ENCODE assay signal across 2 cellular contexts in genomic region chr3:120661963-120662347, GRCh38.
TF ChIP-seq lines count a peak whose summit lies in the region.

No MANE protein-coding gene starts in this region.

TF ChIP-seq in A549, 52 proteins besides CTCF, POLR2A, EP300 and RAD21 (continued from another document):
- TF ChIP-seq, protein P1, sequence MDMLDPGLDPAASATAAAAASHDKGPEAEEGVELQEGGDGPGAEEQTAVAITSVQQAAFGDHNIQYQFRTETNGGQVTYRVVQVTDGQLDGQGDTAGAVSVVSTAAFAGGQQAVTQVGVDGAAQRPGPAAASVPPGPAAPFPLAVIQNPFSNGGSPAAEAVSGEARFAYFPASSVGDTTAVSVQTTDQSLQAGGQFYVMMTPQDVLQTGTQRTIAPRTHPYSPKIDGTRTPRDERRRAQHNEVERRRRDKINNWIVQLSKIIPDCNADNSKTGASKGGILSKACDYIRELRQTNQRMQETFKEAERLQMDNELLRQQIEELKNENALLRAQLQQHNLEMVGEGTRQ (IDR thresholded peaks at IDR 0.05): no peak
- TF ChIP-seq FOXS1 (CRISPR knock-in tag; IDR thresholded peaks at IDR 0.05): no peak
- no peak for TF ChIP-seq PHF8 (IDR thresholded peaks at IDR 0.05; ENCODE audit: borderline replicate concordance, low read depth)
- TF ChIP-seq FOSB (CRISPR knock-in tag; IDR thresholded peaks at IDR 0.05): no peak
- TF ChIP-seq KDM1A (IDR thresholded peaks at IDR 0.05; ENCODE audit: low read depth): no peak
- no peak for TF ChIP-seq HES2 (IDR thresholded peaks at IDR 0.05)
- no peak for TF ChIP-seq RNF2 (IDR thresholded peaks at IDR 0.05; ENCODE audit: borderline replicate concordance, low read depth)
- TF ChIP-seq, protein P2, sequence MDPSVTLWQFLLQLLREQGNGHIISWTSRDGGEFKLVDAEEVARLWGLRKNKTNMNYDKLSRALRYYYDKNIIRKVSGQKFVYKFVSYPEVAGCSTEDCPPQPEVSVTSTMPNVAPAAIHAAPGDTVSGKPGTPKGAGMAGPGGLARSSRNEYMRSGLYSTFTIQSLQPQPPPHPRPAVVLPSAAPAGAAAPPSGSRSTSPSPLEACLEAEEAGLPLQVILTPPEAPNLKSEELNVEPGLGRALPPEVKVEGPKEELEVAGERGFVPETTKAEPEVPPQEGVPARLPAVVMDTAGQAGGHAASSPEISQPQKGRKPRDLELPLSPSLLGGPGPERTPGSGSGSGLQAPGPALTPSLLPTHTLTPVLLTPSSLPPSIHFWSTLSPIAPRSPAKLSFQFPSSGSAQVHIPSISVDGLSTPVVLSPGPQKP (IDR thresholded peaks at IDR 0.05; ENCODE audit: low read depth, low read length): no peak
- no peak for TF ChIP-seq EHMT2 (IDR thresholded peaks at IDR 0.05; ENCODE audit: low read depth)
- TF ChIP-seq MAZ (IDR thresholded peaks at IDR 0.05; ENCODE audit: borderline replicate concordance, low read depth, low read length): no peak
- no peak for TF ChIP-seq HOXB5 (CRISPR knock-in tag; IDR thresholded peaks at IDR 0.05)
- TF ChIP-seq, protein P3, sequence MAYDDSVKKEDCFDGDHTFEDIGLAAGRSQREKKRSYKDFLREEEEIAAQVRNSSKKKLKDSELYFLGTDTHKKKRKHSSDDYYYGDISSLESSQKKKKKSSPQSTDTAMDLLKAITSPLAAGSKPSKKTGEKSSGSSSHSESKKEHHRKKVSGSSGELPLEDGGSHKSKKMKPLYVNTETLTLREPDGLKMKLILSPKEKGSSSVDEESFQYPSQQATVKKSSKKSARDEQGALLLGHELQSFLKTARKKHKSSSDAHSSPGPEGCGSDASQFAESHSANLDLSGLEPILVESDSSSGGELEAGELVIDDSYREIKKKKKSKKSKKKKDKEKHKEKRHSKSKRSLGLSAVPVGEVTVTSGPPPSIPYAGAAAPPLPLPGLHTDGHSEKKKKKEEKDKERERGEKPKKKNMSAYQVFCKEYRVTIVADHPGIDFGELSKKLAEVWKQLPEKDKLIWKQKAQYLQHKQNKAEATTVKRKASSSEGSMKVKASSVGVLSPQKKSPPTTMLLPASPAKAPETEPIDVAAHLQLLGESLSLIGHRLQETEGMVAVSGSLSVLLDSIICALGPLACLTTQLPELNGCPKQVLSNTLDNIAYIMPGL (CRISPR knock-in tag; IDR thresholded peaks at IDR 0.05; ENCODE audit: borderline replicate concordance): no peak
- no peak for TF ChIP-seq TP53 (CRISPR knock-in tag; IDR thresholded peaks at IDR 0.05)
- no peak for TF ChIP-seq CHD2 (IDR thresholded peaks at IDR 0.05; ENCODE audit: low read length, partially characterized antibody)
- TF ChIP-seq CHD4 (IDR thresholded peaks at IDR 0.05; ENCODE audit: borderline replicate concordance): no peak
- no peak for TF ChIP-seq HDAC2 (IDR thresholded peaks at IDR 0.05)
- no peak for TF ChIP-seq CBX8 (IDR thresholded peaks at IDR 0.05)
- TF ChIP-seq MAFK (IDR thresholded peaks at IDR 0.05; ENCODE audit: partially characterized antibody): no peak
- TF ChIP-seq CEBPB (IDR thresholded peaks at IDR 0.05): no peak
TF ChIP-seq in A549: peak in this region for 0.

TF ChIP-seq in IMR-90, 13 proteins besides CTCF, POLR2A, EP300 and RAD21 (continued from another document):
- TF ChIP-seq, protein P2 (IDR thresholded peaks at IDR 0.05; ENCODE audit: borderline replicate concordance, low read depth, low read length): no peak
- TF ChIP-seq RFX5 (IDR thresholded peaks at IDR 0.05; ENCODE audit: low read depth, low read length) (no peak), RCOR1 (IDR thresholded peaks at IDR 0.05; ENCODE audit: insufficient replicate concordance, low read length) (no peak), CEBPB (IDR thresholded peaks at IDR 0.05; ENCODE audit: low read depth, low read length) (no peak), SMC3 (IDR thresholded peaks at IDR 0.05; ENCODE audit: low read depth, low read length) (no peak), FOS (IDR thresholded peaks at IDR 0.05; ENCODE audit: low read depth, low read length) (no peak), MAZ (IDR thresholded peaks at IDR 0.05; ENCODE audit: borderline replicate concordance, low read depth, low read length) (no peak), MXI1 (IDR thresholded peaks at IDR 0.05; ENCODE audit: borderline replicate concordance, low read depth, low read length) (no peak)
- TF ChIP-seq, protein P1 (IDR thresholded peaks at IDR 0.05; ENCODE audit: low read depth, low read length): no peak
